In the genomic region with DNA sequence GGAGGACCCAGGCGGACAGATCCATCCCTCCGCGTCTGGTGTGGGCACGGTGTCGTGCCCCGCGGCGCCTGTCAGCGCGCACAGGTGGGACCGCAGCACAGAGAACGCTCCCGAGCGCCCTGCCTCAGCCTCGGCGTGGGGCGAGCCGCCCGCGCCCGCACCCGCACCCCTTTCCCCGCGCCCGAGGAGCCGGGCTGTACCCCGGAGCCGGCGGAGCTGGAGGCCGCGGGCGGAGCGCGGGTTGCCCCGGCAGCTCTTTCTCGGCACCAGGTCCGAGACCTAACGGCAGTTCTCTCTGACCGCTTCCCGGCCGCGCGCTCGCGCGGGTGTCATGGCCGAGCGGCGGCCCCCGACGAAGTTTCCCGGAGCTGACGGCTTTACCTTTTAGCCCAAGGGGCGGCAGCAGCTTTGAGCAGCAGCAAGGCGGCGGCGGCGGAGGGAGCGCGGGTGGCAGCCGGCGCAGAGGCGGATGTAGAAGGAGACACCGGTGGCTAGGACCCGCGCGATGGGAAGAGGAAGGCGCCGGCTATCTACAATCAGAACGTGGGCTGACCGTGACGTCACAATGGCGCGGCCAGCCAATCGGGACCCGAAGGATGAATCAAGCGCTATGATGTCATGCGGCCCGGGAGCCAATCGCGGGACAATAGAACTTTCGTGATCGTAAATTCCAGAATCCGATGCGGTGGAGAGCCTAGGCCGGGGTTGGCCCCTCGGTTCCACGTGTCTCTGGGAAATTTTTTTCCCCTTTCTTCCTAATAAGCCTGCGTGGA, we compare ENCODE assay signal across 1 cellular context.
TF ChIP-seq lines count a peak whose summit lies in the region.

A gene with protein sequence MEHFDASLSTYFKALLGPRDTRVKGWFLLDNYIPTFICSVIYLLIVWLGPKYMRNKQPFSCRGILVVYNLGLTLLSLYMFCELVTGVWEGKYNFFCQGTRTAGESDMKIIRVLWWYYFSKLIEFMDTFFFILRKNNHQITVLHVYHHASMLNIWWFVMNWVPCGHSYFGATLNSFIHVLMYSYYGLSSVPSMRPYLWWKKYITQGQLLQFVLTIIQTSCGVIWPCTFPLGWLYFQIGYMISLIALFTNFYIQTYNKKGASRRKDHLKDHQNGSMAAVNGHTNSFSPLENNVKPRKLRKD (minus strand): TSS at position 515 of the 773 bp plus-strand sequence. CDS start 53,251 bp downstream, outside the sequence.

TF ChIP-seq in HepG2, 621 proteins besides CTCF, POLR2A, EP300 and RAD21 (continued from another document and continues in another):
- TF ChIP-seq, protein P1, sequence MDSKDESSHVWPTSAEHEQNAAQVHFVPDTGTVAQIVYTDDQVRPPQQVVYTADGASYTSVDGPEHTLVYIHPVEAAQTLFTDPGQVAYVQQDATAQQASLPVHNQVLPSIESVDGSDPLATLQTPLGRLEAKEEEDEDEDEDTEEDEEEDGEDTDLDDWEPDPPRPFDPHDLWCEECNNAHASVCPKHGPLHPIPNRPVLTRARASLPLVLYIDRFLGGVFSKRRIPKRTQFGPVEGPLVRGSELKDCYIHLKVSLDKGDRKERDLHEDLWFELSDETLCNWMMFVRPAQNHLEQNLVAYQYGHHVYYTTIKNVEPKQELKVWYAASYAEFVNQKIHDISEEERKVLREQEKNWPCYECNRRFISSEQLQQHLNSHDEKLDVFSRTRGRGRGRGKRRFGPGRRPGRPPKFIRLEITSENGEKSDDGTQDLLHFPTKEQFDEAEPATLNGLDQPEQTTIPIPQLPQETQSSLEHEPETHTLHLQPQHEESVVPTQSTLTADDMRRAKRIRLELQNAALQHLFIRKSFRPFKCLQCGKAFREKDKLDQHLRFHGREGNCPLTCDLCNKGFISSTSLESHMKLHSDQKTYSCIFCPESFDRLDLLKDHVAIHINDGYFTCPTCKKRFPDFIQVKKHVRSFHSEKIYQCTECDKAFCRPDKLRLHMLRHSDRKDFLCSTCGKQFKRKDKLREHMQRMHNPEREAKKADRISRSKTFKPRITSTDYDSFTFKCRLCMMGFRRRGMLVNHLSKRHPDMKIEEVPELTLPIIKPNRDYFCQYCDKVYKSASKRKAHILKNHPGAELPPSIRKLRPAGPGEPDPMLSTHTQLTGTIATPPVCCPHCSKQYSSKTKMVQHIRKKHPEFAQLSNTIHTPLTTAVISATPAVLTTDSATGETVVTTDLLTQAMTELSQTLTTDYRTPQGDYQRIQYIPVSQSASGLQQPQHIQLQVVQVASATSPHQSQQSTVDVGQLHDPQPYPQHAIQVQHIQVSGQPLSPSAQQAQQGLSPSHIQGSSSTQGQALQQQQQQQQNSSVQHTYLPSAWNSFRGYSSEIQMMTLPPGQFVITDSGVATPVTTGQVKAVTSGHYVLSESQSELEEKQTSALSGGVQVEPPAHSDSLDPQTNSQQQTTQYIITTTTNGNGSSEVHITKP (CRISPR knock-in tag; IDR thresholded peaks at IDR 0.05; ENCODE audit: low read depth): no peak
- TF ChIP-seq ZNF570 (CRISPR knock-in tag; IDR thresholded peaks at IDR 0.05; ENCODE audit: borderline replicate concordance) (no peak), ISX (CRISPR knock-in tag; conservative IDR thresholded peaks at IDR 0.05) (no peak), SMAD1 (CRISPR knock-in tag; IDR thresholded peaks at IDR 0.05; ENCODE audit: borderline replicate concordance, low read depth) (no peak), ZNF24 (IDR thresholded peaks at IDR 0.05) (no peak), MIER3 (CRISPR knock-in tag; IDR thresholded peaks at IDR 0.05; ENCODE audit: borderline replicate concordance) (0 out of 2 replicates have a peak, but pooled peaks have one; percentile 20), ZNF629 (CRISPR knock-in tag; conservative IDR thresholded peaks at IDR 0.05) (0 out of 2 replicates have a peak, but pooled peaks have one; percentile 8), HOXA9 (CRISPR knock-in tag; IDR thresholded peaks at IDR 0.05; ENCODE audit: borderline replicate concordance) (no peak), GABPB1 (CRISPR knock-in tag; IDR thresholded peaks at IDR 0.05) (peak; percentile 82), SOX13 (IDR thresholded peaks at IDR 0.05) (no peak), SOX13 (CRISPR knock-in tag; conservative IDR thresholded peaks at IDR 0.05 in 1 of 2, IDR thresholded peaks at IDR 0.05 in 1 of 2) (peak in 1 of 2 experiments; percentile 54; a peak in 1 of 4 replicates), SP5 (CRISPR knock-in tag; IDR thresholded peaks at IDR 0.05; ENCODE audit: borderline replicate concordance, low read depth) (no peak), KLF9 (CRISPR knock-in tag; IDR thresholded peaks at IDR 0.05; ENCODE audit: low read depth) (no peak), SRSF4 (IDR thresholded peaks at IDR 0.05; ENCODE audit: low read depth, low read length, poor library complexity, severe bottlenecking) (no peak), ZIK1 (CRISPR knock-in tag; IDR thresholded peaks at IDR 0.05; ENCODE audit: borderline replicate concordance, low read depth) (peak; percentile 57; the same call in 1 of the 2 replicates), ZNF17 (CRISPR knock-in tag; IDR thresholded peaks at IDR 0.05) (no peak), ELF1 (CRISPR knock-in tag; IDR thresholded peaks at IDR 0.05) (0 out of 2 replicates have a peak, but pooled peaks have one; percentile 43), POLR2G (IDR thresholded peaks at IDR 0.05; ENCODE audit: low read depth, low read length) (peak; percentile 55), CEBPG (CRISPR knock-in tag; IDR thresholded peaks at IDR 0.05) (0 out of 2 replicates have a peak, but pooled peaks have one; percentile 27), ZKSCAN1 (IDR thresholded peaks at IDR 0.05; ENCODE audit: low read length) (0 out of 2 replicates have a peak, but pooled peaks have one; percentile 4), ARNTL (CRISPR knock-in tag; IDR thresholded peaks at IDR 0.05) (no peak), HMG20A (CRISPR knock-in tag; IDR thresholded peaks at IDR 0.05; ENCODE audit: borderline replicate concordance) (peak; percentile 23; the same call in 1 of the 2 replicates), ZNF260 (CRISPR knock-in tag; IDR thresholded peaks at IDR 0.05; ENCODE audit: borderline replicate concordance, low read depth) (no peak), KDM5A (IDR thresholded peaks at IDR 0.05; ENCODE audit: borderline replicate concordance, low read length) (0 out of 2 replicates have a peak, but pooled peaks have one; percentile 54), ZNF883 (CRISPR knock-in tag; IDR thresholded peaks at IDR 0.05; ENCODE audit: not compliant biosample characterization) (no peak), SRY (CRISPR knock-in tag; IDR thresholded peaks at IDR 0.05) (peak; percentile 88; the same call in 1 of the 2 replicates)
- TF ChIP-seq, protein P2, sequence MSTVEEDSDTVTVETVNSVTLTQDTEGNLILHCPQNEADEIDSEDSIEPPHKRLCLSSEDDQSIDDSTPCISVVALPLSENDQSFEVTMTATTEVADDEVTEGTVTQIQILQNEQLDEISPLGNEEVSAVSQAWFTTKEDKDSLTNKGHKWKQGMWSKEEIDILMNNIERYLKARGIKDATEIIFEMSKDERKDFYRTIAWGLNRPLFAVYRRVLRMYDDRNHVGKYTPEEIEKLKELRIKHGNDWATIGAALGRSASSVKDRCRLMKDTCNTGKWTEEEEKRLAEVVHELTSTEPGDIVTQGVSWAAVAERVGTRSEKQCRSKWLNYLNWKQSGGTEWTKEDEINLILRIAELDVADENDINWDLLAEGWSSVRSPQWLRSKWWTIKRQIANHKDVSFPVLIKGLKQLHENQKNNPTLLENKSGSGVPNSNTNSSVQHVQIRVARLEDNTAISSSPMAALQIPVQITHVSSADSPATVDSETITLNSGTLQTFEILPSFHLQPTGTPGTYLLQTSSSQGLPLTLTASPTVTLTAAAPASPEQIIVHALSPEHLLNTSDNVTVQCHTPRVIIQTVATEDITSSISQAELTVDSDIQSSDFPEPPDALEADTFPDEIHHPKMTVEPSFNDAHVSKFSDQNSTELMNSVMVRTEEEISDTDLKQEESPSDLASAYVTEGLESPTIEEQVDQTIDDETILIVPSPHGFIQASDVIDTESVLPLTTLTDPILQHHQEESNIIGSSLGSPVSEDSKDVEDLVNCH (CRISPR knock-in tag; IDR thresholded peaks at IDR 0.05): no peak
- TF ChIP-seq, protein P3, sequence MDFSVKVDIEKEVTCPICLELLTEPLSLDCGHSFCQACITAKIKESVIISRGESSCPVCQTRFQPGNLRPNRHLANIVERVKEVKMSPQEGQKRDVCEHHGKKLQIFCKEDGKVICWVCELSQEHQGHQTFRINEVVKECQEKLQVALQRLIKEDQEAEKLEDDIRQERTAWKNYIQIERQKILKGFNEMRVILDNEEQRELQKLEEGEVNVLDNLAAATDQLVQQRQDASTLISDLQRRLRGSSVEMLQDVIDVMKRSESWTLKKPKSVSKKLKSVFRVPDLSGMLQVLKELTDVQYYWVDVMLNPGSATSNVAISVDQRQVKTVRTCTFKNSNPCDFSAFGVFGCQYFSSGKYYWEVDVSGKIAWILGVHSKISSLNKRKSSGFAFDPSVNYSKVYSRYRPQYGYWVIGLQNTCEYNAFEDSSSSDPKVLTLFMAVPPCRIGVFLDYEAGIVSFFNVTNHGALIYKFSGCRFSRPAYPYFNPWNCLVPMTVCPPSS (IDR thresholded peaks at IDR 0.05): no peak
- TF ChIP-seq, protein P4, sequence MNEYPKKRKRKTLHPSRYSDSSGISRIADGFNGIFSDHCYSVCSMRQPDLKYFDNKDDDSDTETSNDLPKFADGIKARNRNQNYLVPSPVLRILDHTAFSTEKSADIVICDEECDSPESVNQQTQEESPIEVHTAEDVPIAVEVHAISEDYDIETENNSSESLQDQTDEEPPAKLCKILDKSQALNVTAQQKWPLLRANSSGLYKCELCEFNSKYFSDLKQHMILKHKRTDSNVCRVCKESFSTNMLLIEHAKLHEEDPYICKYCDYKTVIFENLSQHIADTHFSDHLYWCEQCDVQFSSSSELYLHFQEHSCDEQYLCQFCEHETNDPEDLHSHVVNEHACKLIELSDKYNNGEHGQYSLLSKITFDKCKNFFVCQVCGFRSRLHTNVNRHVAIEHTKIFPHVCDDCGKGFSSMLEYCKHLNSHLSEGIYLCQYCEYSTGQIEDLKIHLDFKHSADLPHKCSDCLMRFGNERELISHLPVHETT (CRISPR knock-in tag; conservative IDR thresholded peaks at IDR 0.05): no peak
- TF ChIP-seq, protein P5, sequence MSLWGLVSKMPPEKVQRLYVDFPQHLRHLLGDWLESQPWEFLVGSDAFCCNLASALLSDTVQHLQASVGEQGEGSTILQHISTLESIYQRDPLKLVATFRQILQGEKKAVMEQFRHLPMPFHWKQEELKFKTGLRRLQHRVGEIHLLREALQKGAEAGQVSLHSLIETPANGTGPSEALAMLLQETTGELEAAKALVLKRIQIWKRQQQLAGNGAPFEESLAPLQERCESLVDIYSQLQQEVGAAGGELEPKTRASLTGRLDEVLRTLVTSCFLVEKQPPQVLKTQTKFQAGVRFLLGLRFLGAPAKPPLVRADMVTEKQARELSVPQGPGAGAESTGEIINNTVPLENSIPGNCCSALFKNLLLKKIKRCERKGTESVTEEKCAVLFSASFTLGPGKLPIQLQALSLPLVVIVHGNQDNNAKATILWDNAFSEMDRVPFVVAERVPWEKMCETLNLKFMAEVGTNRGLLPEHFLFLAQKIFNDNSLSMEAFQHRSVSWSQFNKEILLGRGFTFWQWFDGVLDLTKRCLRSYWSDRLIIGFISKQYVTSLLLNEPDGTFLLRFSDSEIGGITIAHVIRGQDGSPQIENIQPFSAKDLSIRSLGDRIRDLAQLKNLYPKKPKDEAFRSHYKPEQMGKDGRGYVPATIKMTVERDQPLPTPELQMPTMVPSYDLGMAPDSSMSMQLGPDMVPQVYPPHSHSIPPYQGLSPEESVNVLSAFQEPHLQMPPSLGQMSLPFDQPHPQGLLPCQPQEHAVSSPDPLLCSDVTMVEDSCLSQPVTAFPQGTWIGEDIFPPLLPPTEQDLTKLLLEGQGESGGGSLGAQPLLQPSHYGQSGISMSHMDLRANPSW (CRISPR knock-in tag; IDR thresholded peaks at IDR 0.05; ENCODE audit: borderline replicate concordance): no peak
- TF ChIP-seq, protein P6, sequence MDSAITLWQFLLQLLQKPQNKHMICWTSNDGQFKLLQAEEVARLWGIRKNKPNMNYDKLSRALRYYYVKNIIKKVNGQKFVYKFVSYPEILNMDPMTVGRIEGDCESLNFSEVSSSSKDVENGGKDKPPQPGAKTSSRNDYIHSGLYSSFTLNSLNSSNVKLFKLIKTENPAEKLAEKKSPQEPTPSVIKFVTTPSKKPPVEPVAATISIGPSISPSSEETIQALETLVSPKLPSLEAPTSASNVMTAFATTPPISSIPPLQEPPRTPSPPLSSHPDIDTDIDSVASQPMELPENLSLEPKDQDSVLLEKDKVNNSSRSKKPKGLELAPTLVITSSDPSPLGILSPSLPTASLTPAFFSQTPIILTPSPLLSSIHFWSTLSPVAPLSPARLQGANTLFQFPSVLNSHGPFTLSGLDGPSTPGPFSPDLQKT (CRISPR knock-in tag; IDR thresholded peaks at IDR 0.05; ENCODE audit: borderline replicate concordance): no peak
- TF ChIP-seq, protein P7, sequence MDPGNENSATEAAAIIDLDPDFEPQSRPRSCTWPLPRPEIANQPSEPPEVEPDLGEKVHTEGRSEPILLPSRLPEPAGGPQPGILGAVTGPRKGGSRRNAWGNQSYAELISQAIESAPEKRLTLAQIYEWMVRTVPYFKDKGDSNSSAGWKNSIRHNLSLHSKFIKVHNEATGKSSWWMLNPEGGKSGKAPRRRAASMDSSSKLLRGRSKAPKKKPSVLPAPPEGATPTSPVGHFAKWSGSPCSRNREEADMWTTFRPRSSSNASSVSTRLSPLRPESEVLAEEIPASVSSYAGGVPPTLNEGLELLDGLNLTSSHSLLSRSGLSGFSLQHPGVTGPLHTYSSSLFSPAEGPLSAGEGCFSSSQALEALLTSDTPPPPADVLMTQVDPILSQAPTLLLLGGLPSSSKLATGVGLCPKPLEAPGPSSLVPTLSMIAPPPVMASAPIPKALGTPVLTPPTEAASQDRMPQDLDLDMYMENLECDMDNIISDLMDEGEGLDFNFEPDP (CRISPR knock-in tag; conservative IDR thresholded peaks at IDR 0.05): no peak
- TF ChIP-seq, protein P8, sequence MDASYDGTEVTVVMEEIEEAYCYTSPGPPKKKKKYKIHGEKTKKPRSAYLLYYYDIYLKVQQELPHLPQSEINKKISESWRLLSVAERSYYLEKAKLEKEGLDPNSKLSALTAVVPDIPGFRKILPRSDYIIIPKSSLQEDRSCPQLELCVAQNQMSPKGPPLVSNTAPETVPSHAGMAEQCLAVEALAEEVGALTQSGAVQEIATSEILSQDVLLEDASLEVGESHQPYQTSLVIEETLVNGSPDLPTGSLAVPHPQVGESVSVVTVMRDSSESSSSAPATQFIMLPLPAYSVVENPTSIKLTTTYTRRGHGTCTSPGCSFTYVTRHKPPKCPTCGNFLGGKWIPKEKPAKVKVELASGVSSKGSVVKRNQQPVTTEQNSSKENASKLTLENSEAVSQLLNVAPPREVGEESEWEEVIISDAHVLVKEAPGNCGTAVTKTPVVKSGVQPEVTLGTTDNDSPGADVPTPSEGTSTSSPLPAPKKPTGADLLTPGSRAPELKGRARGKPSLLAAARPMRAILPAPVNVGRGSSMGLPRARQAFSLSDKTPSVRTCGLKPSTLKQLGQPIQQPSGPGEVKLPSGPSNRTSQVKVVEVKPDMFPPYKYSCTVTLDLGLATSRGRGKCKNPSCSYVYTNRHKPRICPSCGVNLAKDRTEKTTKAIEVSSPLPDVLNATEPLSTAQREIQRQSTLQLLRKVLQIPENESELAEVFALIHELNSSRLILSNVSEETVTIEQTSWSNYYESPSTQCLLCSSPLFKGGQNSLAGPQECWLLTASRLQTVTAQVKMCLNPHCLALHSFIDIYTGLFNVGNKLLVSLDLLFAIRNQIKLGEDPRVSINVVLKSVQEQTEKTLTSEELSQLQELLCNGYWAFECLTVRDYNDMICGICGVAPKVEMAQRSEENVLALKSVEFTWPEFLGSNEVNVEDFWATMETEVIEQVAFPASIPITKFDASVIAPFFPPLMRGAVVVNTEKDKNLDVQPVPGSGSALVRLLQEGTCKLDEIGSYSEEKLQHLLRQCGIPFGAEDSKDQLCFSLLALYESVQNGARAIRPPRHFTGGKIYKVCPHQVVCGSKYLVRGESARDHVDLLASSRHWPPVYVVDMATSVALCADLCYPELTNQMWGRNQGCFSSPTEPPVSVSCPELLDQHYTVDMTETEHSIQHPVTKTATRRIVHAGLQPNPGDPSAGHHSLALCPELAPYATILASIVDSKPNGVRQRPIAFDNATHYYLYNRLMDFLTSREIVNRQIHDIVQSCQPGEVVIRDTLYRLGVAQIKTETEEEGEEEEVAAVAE (CRISPR knock-in tag; IDR thresholded peaks at IDR 0.05; ENCODE audit: borderline replicate concordance): peak; percentile 70; the same call in 1 of the 2 replicates
